16 cellular contexts compared by ENCODE assay signal in the genomic region with DNA sequence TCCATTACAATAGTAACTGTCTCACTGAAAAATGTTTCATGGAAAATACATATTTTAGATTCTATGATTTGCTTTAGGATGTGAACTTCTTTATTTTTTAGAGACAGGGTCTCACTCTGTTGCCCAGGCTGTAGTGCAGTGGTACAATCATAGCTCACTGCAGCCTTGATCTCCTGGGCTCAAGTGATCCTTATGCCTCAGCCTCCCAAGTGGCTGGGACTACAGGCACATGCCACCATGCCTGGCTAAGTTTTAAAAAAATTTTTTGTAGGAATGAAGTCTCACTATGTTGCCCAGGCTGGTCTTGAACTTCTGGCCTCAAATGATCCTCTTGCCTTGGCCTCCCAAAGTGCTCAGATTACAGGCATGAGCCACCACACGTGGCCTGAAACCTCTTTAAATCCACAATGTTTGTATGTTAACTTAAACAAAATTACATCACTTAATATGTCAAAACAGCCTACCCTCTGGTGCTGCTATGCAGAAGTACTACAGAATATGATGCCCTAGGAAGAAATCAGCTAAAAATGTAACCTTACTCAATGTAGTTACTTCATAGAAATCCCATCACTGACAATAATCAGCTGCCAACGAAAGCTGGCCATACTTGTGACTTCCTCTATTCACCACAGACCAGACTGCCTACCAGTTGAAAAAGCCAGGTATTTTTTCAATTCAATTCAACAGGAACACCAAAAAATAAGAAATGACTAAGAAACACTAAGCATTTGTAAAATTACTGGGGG. TPM values are rescaled to one million over a fixed set of nuclear protein-coding genes. Genes with fewer than 3 reads are reported as not detected.
DNase-seq lines count a peak whose midpoint lies in the region; ATAC-seq and TF ChIP-seq lines count a peak whose summit lies in the region.
"Had no signal": no experiment of that assay in that cellular context is flagged by ENCODE, and none has a peak within 500 bp of the region (broad histone marks: within the 10 kb centered on the region; RNA-seq: fewer than 3 reads in every experiment).

No MANE protein-coding gene starts in this region.

- POLR2A ChIA-PET in activated CD4-positive, alpha-beta memory T cell treated with anti-CD3 and anti-CD28 coated beads, Interleukin-2, amount 10 ng/mL, durations not matched to agents 7 days and 5 days (lab: Charles Lee), result interaction anchor here (0.7 to 3.7 kb wide), 7 partner anchors 10 to 51 kb away, joined by 3 to 22 read pairs (median 4); a partner anchor contains a TSS
- POLR2A ChIA-PET in activated CD4-positive, alpha-beta memory T cell treated with anti-CD3 and anti-CD28 coated beads for 36 hours (lab: Charles Lee), result interaction anchor here (1.2 to 3.1 kb wide), 2 partner anchors 10 kb away, joined by 4 to 17 read pairs; no protein-coding TSS in a partner anchor
- POLR2A ChIA-PET in WTC11 (lab: Charles Lee), result no interaction called here

- ATAC-seq in WTC11 (no peak), natural killer cell (peak in 1 of 3 donors; percentile 15)

- DNase-seq in activated CD4-positive, alpha-beta memory T cell treated with anti-CD3 and anti-CD28 coated beads, Interleukin-2, amount 10 ng/mL, durations not matched to agents 7 days and 5 days, result no peak
- no peak for DNase-seq in activated CD4-positive, alpha-beta memory T cell treated with anti-CD3 and anti-CD28 coated beads for 36 hours
- DNase-seq in MV-4-11 (lab: John Stamatoyannopoulos, UW) (peak; percentile 90), WTC11 (ENCODE audit: low spot score) (no peak), natural killer cell (no peak), dorsolateral prefrontal cortex (no peak), NCI-H187 (lab: John Stamatoyannopoulos, UW) (no peak), medulla oblongata (ENCODE audit: extremely low spot score) (no peak)
- DNase-seq: activated effector memory CD4-positive, alpha-beta T cell treated with anti-CD3 and anti-CD28 coated beads, Interleukin-2, amount 50 U/mL, for 16 hours; CD4-positive, CD25-positive, alpha-beta regulatory T cell; dermis blood vessel endothelial cell; erythroblast; NCI-H1436 treated with DMSO at 0.1 percent for 48 hours; SJCRH30; uterus had no signal

- peak overlapping the region; percentile 36 for H3K27ac Mint-ChIP-seq in activated CD4-positive, alpha-beta memory T cell treated with anti-CD3 and anti-CD28 coated beads, Interleukin-2, amount 10 ng/mL, durations not matched to agents 7 days and 5 days
- no peak overlapping the region for H3K27ac Mint-ChIP-seq in activated CD4-positive, alpha-beta memory T cell treated with anti-CD3 and anti-CD28 coated beads for 36 hours
- H3K27ac Mint-ChIP-seq in WTC11 (no peak overlapping the region; the same call in 1 of the 2 replicates), natural killer cell (peak overlapping the region; percentile 57 to 70)

- H3K27ac ChIP-seq in dorsolateral prefrontal cortex, result no peak overlapping the region
- H3K27ac ChIP-seq: SJCRH30, uterus had no signal

- CTCF ChIA-PET in activated CD4-positive, alpha-beta memory T cell treated with anti-CD3 and anti-CD28 coated beads, Interleukin-2, amount 10 ng/mL, durations not matched to agents 7 days and 5 days (lab: Charles Lee), result interaction anchor here (1.4 to 2.8 kb wide), 2 partner anchors 12 to 108 kb away, joined by 3 to 8 read pairs; no protein-coding TSS in a partner anchor
- CTCF ChIA-PET in activated CD4-positive, alpha-beta memory T cell treated with anti-CD3 and anti-CD28 coated beads for 36 hours (lab: Charles Lee), result interaction anchor here (0.6 to 1.9 kb wide), 3 partner anchors 9 to 150 kb away, joined by 3 to 7 read pairs (median 6); no protein-coding TSS in a partner anchor
- CTCF ChIA-PET in WTC11 (lab: Charles Lee), result interaction anchor here (0.8 kb wide), 1 partner anchor 149 kb away, joined by 3 read pairs; no protein-coding TSS in a partner anchor

- no peak overlapping the region for H3K4me3 ChIP-seq in dorsolateral prefrontal cortex
- H3K4me3 ChIP-seq: SJCRH30, uterus had no signal

- H3K9me3 Mint-ChIP-seq in activated CD4-positive, alpha-beta memory T cell treated with anti-CD3 and anti-CD28 coated beads, Interleukin-2, amount 10 ng/mL, durations not matched to agents 7 days and 5 days, result no peaks in the 10 kb centered on the region
- H3K9me3 Mint-ChIP-seq in activated CD4-positive, alpha-beta memory T cell treated with anti-CD3 and anti-CD28 coated beads for 36 hours, result no peaks in the 10 kb centered on the region
- H3K9me3 Mint-ChIP-seq in WTC11 (peaks cover 4% of the 10 kb centered on the region; the same call in 1 of the 2 replicates), natural killer cell (no peaks in the 10 kb centered on the region)
- H3K9me3 Mint-ChIP-seq: CD4-positive, CD25-positive, alpha-beta regulatory T cell had no signal

- H3K36me3 Mint-ChIP-seq in activated CD4-positive, alpha-beta memory T cell treated with anti-CD3 and anti-CD28 coated beads, Interleukin-2, amount 10 ng/mL, durations not matched to agents 7 days and 5 days (ENCODE audit: low read depth), result peaks cover 46% of the 10 kb centered on the region
- H3K36me3 Mint-ChIP-seq in activated CD4-positive, alpha-beta memory T cell treated with anti-CD3 and anti-CD28 coated beads for 36 hours, result peaks cover 27% of the 10 kb centered on the region
- H3K36me3 Mint-ChIP-seq in WTC11, result peaks cover 19% of the 10 kb centered on the region
- no peaks in the 10 kb centered on the region for H3K36me3 Mint-ChIP-seq in natural killer cell

- TF ChIP-seq CTCF in WTC11 (IDR thresholded peaks at IDR 0.05) (no peak), natural killer cell (IDR thresholded peaks at IDR 0.05) (no peak), dorsolateral prefrontal cortex (IDR thresholded peaks at IDR 0.05 in 54 of 56, conservative IDR thresholded peaks at IDR 0.05 in 2 of 56; ENCODE audit: low read depth in 1 of 56, partially characterized antibody in 56 of 56) (no peak)

- H3K27me3 ChIP-seq in dorsolateral prefrontal cortex, result no peaks in the 10 kb centered on the region
- H3K27me3 ChIP-seq: SJCRH30, uterus had no signal

- peaks cover 5% of the 10 kb centered on the region for H3K4me1 Mint-ChIP-seq in activated CD4-positive, alpha-beta memory T cell treated with anti-CD3 and anti-CD28 coated beads, Interleukin-2, amount 10 ng/mL, durations not matched to agents 7 days and 5 days
- H3K4me1 Mint-ChIP-seq in activated CD4-positive, alpha-beta memory T cell treated with anti-CD3 and anti-CD28 coated beads for 36 hours (ENCODE audit: low read depth), result no peaks in the 10 kb centered on the region
- H3K4me1 Mint-ChIP-seq in WTC11, result no peaks in the 10 kb centered on the region
- H3K4me1 Mint-ChIP-seq in natural killer cell, result peaks cover 7 to 8% of the 10 kb centered on the region in 2 donors

- H3K4me3 Mint-ChIP-seq in activated CD4-positive, alpha-beta memory T cell treated with anti-CD3 and anti-CD28 coated beads, Interleukin-2, amount 10 ng/mL, durations not matched to agents 7 days and 5 days, result no peak overlapping the region
- H3K4me3 Mint-ChIP-seq in activated CD4-positive, alpha-beta memory T cell treated with anti-CD3 and anti-CD28 coated beads for 36 hours, result no peak overlapping the region
- no peak overlapping the region for H3K4me3 Mint-ChIP-seq in WTC11
- no peak overlapping the region for H3K4me3 Mint-ChIP-seq in natural killer cell
- H3K4me3 Mint-ChIP-seq: CD4-positive, CD25-positive, alpha-beta regulatory T cell had no signal

- intact Hi-C loops in activated CD4-positive, alpha-beta memory T cell treated with anti-CD3 and anti-CD28 coated beads for 36 hours (cut with micrococcal nuclease), result no loop called here
- intact Hi-C loops in natural killer cell (cut with micrococcal nuclease) (no loop called here), dorsolateral prefrontal cortex (cut with DNase I) (no loop called here)

- no peaks in the 10 kb centered on the region for H3K27me3 Mint-ChIP-seq in activated CD4-positive, alpha-beta memory T cell treated with anti-CD3 and anti-CD28 coated beads, Interleukin-2, amount 10 ng/mL, durations not matched to agents 7 days and 5 days
- H3K27me3 Mint-ChIP-seq in activated CD4-positive, alpha-beta memory T cell treated with anti-CD3 and anti-CD28 coated beads for 36 hours, result no peaks in the 10 kb centered on the region
- H3K27me3 Mint-ChIP-seq in WTC11 (ENCODE audit: low read depth) (no peaks in the 10 kb centered on the region), natural killer cell (ENCODE audit: low read depth in 2 of 2) (no peaks in the 10 kb centered on the region)
- H3K27me3 Mint-ChIP-seq: CD4-positive, CD25-positive, alpha-beta regulatory T cell had no signal

TF ChIP-seq in WTC11, 78 proteins besides CTCF, POLR2A, EP300 and RAD21:
- peak; percentile 67; the same call in 1 of the 2 replicates for TF ChIP-seq ZNF121 (CRISPR knock-in tag; IDR thresholded peaks at IDR 0.05)
- no peak for TF ChIP-seq NR1H2 (CRISPR knock-in tag; IDR thresholded peaks at IDR 0.05)
- no peak for TF ChIP-seq SOX15 (CRISPR knock-in tag; IDR thresholded peaks at IDR 0.05)

RNA-seq across cellular contexts. Expression of a gene that starts 17.6 kb away (rescaled TPM):
- total RNA-seq in activated CD4-positive, alpha-beta memory T cell treated with anti-CD3 and anti-CD28 coated beads, Interleukin-2, amount 10 ng/mL, durations not matched to agents 7 days and 5 days, result 1,000 to 10,000 TPM; 7,440 to 7,455 TPM
- over 10,000 TPM; 16,691 to 17,144 TPM for total RNA-seq in activated CD4-positive, alpha-beta memory T cell treated with anti-CD3 and anti-CD28 coated beads for 36 hours
- total RNA-seq in WTC11 (2021) (11,564 to 13,111 TPM (median 12,917 TPM) in 3 replicates), natural killer cell (1,000 to 10,000 TPM; 6,475 to 7,348 (median 7,348) TPM), dorsolateral prefrontal cortex (1,000 to 10,000 TPM; 1,645 to 3,337 (median 2,206) TPM)

RNA-seq across cellular contexts. Expression of a gene that starts 41.7 kb away (rescaled TPM):
- 10 to 100 TPM; 62.1 to 66.4 TPM for total RNA-seq in activated CD4-positive, alpha-beta memory T cell treated with anti-CD3 and anti-CD28 coated beads, Interleukin-2, amount 10 ng/mL, durations not matched to agents 7 days and 5 days
- total RNA-seq in activated CD4-positive, alpha-beta memory T cell treated with anti-CD3 and anti-CD28 coated beads for 36 hours, result 10 to 100 TPM; 40.7 to 47.7 TPM
- 24.1 to 32.4 TPM (median 28.2 TPM) in 3 replicates for total RNA-seq in WTC11 (2021)
- total RNA-seq in natural killer cell, result 10 to 100 TPM; 37.8 to 46.1 (median 41.3) TPM
- total RNA-seq in dorsolateral prefrontal cortex, result 10 to 100 TPM; 25.5 to 56.6 (median 37.6) TPM

RNA-seq across cellular contexts. Expression of a gene that starts 51.1 kb away (rescaled TPM):
- total RNA-seq in activated CD4-positive, alpha-beta memory T cell treated with anti-CD3 and anti-CD28 coated beads, Interleukin-2, amount 10 ng/mL, durations not matched to agents 7 days and 5 days, result 10 to 100 TPM; 47.8 to 48.2 TPM
- total RNA-seq in activated CD4-positive, alpha-beta memory T cell treated with anti-CD3 and anti-CD28 coated beads for 36 hours, result 10 to 100 TPM; 37.2 to 38.4 TPM
- 5.6 to 6.4 TPM (median 5.7 TPM) in 3 replicates for total RNA-seq in WTC11 (2021)
- total RNA-seq in natural killer cell, result 10 to 100 TPM; 15.5 to 17.8 (median 16.6) TPM
- total RNA-seq in dorsolateral prefrontal cortex, result 1 to 10 TPM in 111 of 120 experiments, under 1 TPM in 9; 0.48 to 6.7 (median 1.7) TPM
- total RNA-seq: A172 had no signal

Comparison
In these comparisons a context has a peak if more than half of its experiments do, and no peak if none do; other contexts are left out.
1. H3K27ac Mint-ChIP-seq: peak in activated CD4-positive, alpha-beta memory T cell treated with anti-CD3 and anti-CD28 coated beads, Interleukin-2, amount 10 ng/mL, durations not matched to agents 7 days and 5 days (single experiment) and natural killer cell (2 of 2); none in activated CD4-positive, alpha-beta memory T cell treated with anti-CD3 and anti-CD28 coated beads for 36 hours (single experiment) and WTC11 (single experiment).